ENCODE assay signal across 8 cellular contexts in genomic region chr20:36435799-36436541, GRCh38.
DNase-seq lines count a peak whose midpoint lies in the region; ATAC-seq and TF ChIP-seq lines count a peak whose summit lies in the region.

No MANE protein-coding gene starts in this region.

- no peak overlapping the region for H3K4me3 Mint-ChIP-seq in endothelial cell (ENCODE audit: unreplicated experiment)
- peak overlapping the region; percentile 20 for H3K4me3 Mint-ChIP-seq in mesothelial cell of epicardium

- TF ChIP-seq CTCF in endothelial cell (IDR thresholded peaks at IDR 0.05; ENCODE audit: unreplicated experiment) (no peak), mesothelial cell of epicardium (IDR thresholded peaks at IDR 0.05; ENCODE audit: unreplicated experiment) (no peak)

- peaks cover 2% of the 10 kb centered on the region for H3K27me3 Mint-ChIP-seq in endothelial cell (ENCODE audit: unreplicated experiment)
- peaks cover 22% of the 10 kb centered on the region for H3K27me3 Mint-ChIP-seq in mesothelial cell of epicardium (ENCODE audit: low read depth)

- peak; percentile 87 for DNase-seq in GM03348 (ENCODE audit: low spot score)
- peak; percentile 80 for DNase-seq in NCI-H2227 (lab: John Stamatoyannopoulos, UW; ENCODE audit: unreplicated experiment)
- DNase-seq in activated CD8-positive, alpha-beta memory T cell treated with anti-CD3 and anti-CD28 coated beads, Interleukin-2, amount 50 U/mL, for 1 hour (ENCODE audit: extremely low read depth): peak; percentile 49
- DNase-seq in endothelial cell (ENCODE audit: low spot score): peak; percentile 39
- peak; percentile 47 to 72 for DNase-seq in mesothelial cell of epicardium (ENCODE audit: low spot score in 2 of 2, unreplicated experiment in 2 of 2)
- peak; percentile 53 to 72 for DNase-seq in stimulated activated CD8-positive, alpha-beta memory T cell treated with anti-CD3 and anti-CD28 coated beads, Interleukin-4, amount 100 ng/mL, for 1 hour (ENCODE audit: low read depth in 2 of 2, low spot score in 1 of 2)
- no peak for DNase-seq in NCI-H1436 (lab: John Stamatoyannopoulos, UW)

- H3K36me3 Mint-ChIP-seq in endothelial cell (ENCODE audit: low read depth, unreplicated experiment): peaks cover 4% of the 10 kb centered on the region
- no peaks in the 10 kb centered on the region for H3K36me3 Mint-ChIP-seq in mesothelial cell of epicardium

- no peak for ATAC-seq in HG03439 (IDR thresholded peaks at IDR 0.05; ENCODE audit: unreplicated experiment)

- no peaks in the 10 kb centered on the region for H3K9me3 Mint-ChIP-seq in endothelial cell (ENCODE audit: unreplicated experiment)
- no peaks in the 10 kb centered on the region for H3K9me3 Mint-ChIP-seq in mesothelial cell of epicardium

- H3K27ac Mint-ChIP-seq in endothelial cell (ENCODE audit: unreplicated experiment) (no peak overlapping the region), mesothelial cell of epicardium (no peak overlapping the region)

- peaks cover 8% of the 10 kb centered on the region for H3K4me1 Mint-ChIP-seq in endothelial cell (ENCODE audit: unreplicated experiment)
- H3K4me1 Mint-ChIP-seq in mesothelial cell of epicardium: no peaks in the 10 kb centered on the region
